12 cellular contexts compared by ENCODE assay signal in the genomic region with DNA sequence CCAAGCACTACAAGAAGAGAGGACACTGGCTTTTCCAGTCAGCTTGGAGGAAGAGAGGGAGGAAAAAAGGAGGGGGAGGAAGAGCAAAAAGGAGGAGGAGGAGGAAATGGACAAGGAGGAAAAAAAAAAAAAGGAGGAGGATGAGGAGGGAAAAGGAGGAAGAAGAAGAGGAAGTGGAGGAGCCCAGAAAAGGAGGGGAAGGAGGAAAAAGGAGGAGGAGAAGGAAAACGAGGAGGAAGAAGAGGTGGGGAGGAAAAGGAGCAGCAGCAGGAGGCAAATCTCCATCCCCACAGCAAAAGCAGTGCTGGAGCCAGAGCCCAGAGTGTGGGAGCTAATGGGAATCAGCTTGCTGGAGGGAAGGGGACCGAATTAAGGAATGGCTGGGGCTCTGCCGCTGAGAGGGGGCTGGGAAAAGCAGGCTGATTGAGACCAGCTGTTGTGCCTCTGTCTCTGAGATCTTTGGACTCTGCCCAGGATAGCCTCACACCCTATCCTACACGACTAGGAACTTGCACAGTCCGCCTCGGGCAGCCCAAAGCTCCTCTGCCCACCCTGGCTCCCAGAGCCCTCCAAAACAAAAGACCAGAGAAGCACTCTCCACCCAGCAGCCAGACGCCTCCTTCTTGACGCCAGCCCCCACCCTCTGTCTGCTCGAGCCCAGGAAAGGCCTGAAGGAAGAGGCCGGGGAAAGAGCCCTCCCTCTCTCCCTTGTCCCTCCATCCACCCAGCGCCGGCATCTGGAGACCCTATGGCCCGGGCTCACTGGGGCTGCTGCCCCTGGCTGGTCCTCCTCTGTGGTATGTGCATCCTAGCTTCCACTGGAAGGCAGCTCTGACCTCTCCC. TPM values are rescaled to one million over a fixed set of nuclear protein-coding genes. Genes with fewer than 3 reads are reported as not detected.
DNase-seq lines count a peak whose midpoint lies in the region; ATAC-seq and TF ChIP-seq lines count a peak whose summit lies in the region.
"Had no signal": no experiment of that assay in that cellular context is flagged by ENCODE, and none has a peak within 500 bp of the region (broad histone marks: within the 10 kb centered on the region; RNA-seq: fewer than 3 reads in every experiment).

A gene with protein sequence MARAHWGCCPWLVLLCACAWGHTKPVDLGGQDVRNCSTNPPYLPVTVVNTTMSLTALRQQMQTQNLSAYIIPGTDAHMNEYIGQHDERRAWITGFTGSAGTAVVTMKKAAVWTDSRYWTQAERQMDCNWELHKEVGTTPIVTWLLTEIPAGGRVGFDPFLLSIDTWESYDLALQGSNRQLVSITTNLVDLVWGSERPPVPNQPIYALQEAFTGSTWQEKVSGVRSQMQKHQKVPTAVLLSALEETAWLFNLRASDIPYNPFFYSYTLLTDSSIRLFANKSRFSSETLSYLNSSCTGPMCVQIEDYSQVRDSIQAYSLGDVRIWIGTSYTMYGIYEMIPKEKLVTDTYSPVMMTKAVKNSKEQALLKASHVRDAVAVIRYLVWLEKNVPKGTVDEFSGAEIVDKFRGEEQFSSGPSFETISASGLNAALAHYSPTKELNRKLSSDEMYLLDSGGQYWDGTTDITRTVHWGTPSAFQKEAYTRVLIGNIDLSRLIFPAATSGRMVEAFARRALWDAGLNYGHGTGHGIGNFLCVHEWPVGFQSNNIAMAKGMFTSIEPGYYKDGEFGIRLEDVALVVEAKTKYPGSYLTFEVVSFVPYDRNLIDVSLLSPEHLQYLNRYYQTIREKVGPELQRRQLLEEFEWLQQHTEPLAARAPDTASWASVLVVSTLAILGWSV (plus strand): TSS at position 514 of the 843 bp plus-strand sequence. CDS start 235 bp downstream, at position 749.

- H3K27me3 Mint-ChIP-seq in Caco-2 (ENCODE audit: insufficient read depth, unreplicated experiment), result no peaks in the 10 kb centered on the region

- H3K4me3 ChIP-seq in Caco-2 (ENCODE audit: low read depth, low read length) (no peak within 1 kb of the TSS), SJCRH30 (peak within 1 kb of the TSS; percentile 46), parathyroid adenoma (ENCODE audit: low read depth, low read length) (no peak within 1 kb of the TSS)
- H3K4me3 ChIP-seq: tibial artery had no signal

- peaks cover 20% of the 10 kb centered on the region for H3K4me1 Mint-ChIP-seq in Caco-2 (ENCODE audit: low read depth, unreplicated experiment)

- POLR2A ChIA-PET in Caco-2 (lab: Charles Lee), result no interaction called here

- H3K4me3 Mint-ChIP-seq in Caco-2 (ENCODE audit: unreplicated experiment), result no peak within 1 kb of the TSS

- H3K36me3 ChIP-seq in Caco-2 (ENCODE audit: control insufficient read depth, insufficient read depth, low read length), result no peaks in the 10 kb centered on the region
- H3K36me3 ChIP-seq in SJCRH30, result no peaks in the 10 kb centered on the region
- no peaks in the 10 kb centered on the region for H3K36me3 ChIP-seq in parathyroid adenoma (ENCODE audit: control insufficient read depth, insufficient read depth, low read length)
- H3K36me3 ChIP-seq: tibial artery had no signal

- no peak within 1 kb of the TSS for H3K9ac ChIP-seq in parathyroid adenoma

- H3K27ac ChIP-seq in SJCRH30 (peak within 1 kb of the TSS; percentile 18; the same call in 1 of the 2 replicates), parathyroid adenoma (peak within 1 kb of the TSS; percentile 79)
- H3K27ac ChIP-seq: RWPE1, tibial artery had no signal

- H3K27ac Mint-ChIP-seq in Caco-2 (ENCODE audit: unreplicated experiment), result peak within 1 kb of the TSS; percentile 34

- peak within 1 kb of the TSS; percentile 76 for H2AFZ ChIP-seq in parathyroid adenoma

- CTCF ChIA-PET in Caco-2 (lab: Charles Lee), result no interaction called here

- H3K9me3 ChIP-seq in Caco-2 (no peaks in the 10 kb centered on the region), SJCRH30 (replicated peaks) (no peaks in the 10 kb centered on the region), parathyroid adenoma (ENCODE audit: control insufficient read depth, low read length) (no peaks in the 10 kb centered on the region)
- H3K9me3 ChIP-seq: tibial artery had no signal

- no peaks in the 10 kb centered on the region for H3K9me3 Mint-ChIP-seq in Caco-2 (ENCODE audit: unreplicated experiment)

- DNase-seq in Caco-2, result no peak
- DNase-seq in SJCRH30, result peak; percentile 59 to 67
- peak; percentile 55 for DNase-seq in Right ventricle myocardium superior
- DNase-seq in activated gamma-delta T cell treated with Interleukin-2 at 50 U/mL for 16 hours, result no peak
- DNase-seq: tibial artery had no signal

- H3K36me3 Mint-ChIP-seq in Caco-2 (ENCODE audit: insufficient read depth, unreplicated experiment), result no peaks in the 10 kb centered on the region

- no peaks in the 10 kb centered on the region for H3K27me3 ChIP-seq in Caco-2 (replicated peaks; ENCODE audit: control insufficient read depth, insufficient read depth, low read length)
- H3K27me3 ChIP-seq in SJCRH30, result no peaks in the 10 kb centered on the region
- H3K27me3 ChIP-seq in parathyroid adenoma (ENCODE audit: control insufficient read depth, insufficient read depth, low read length), result no peaks in the 10 kb centered on the region
- H3K27me3 ChIP-seq: tibial artery had no signal

- H3K79me2 ChIP-seq in parathyroid adenoma, result no peaks in the 10 kb centered on the region

- peaks cover 17% of the 10 kb centered on the region for H3K4me1 ChIP-seq in Caco-2
- peaks cover 5% of the 10 kb centered on the region for H3K4me1 ChIP-seq in SJCRH30
- H3K4me1 ChIP-seq in parathyroid adenoma, result peaks cover 20% of the 10 kb centered on the region
- H3K4me1 ChIP-seq: tibial artery had no signal

- no TSS peak for BruUV-seq in Caco-2 (replicated peaks; lab: Mats Ljungman, UMichigan)

- intact Hi-C loops in Caco-2 (cut with micrococcal nuclease; ENCODE audit: unreplicated experiment) (no loop called here), Right ventricle myocardium superior (cut with DNase I) (no loop called here)

- TF ChIP-seq CTCF in Caco-2 (IDR thresholded peaks at IDR 0.05; ENCODE audit: insufficient read depth in 1 of 2, low read depth in 1 of 2, low read length in 1 of 2, severe bottlenecking in 1 of 2, unreplicated experiment in 1 of 2) (no peak), parathyroid adenoma (IDR thresholded peaks at IDR 0.05) (no peak)

- peak within 1 kb of the TSS; percentile 17 for H3K4me2 ChIP-seq in parathyroid adenoma (ENCODE audit: low read length)

- ATAC-seq in Right ventricle myocardium superior (ENCODE audit: poor library complexity) (peak; percentile 85), GM19324 (IDR thresholded peaks at IDR 0.05; ENCODE audit: low FRiP score, unreplicated experiment) (no peak), HG03097 (IDR thresholded peaks at IDR 0.05; ENCODE audit: low FRiP score, unreplicated experiment) (no peak), GM18870 (IDR thresholded peaks at IDR 0.05; ENCODE audit: unreplicated experiment) (no peak)

RNA-seq across cellular contexts. Expression of the gene that starts here (rescaled TPM):
- total RNA-seq in Caco-2 (2022), result 0.32 TPM in 2 replicates
- 0.14 and 0.25 TPM in 2 replicates for total RNA-seq in SJCRH30 (2014; rRNA removed; shearing (Covaris generic))
- 0.73 TPM for total RNA-seq in Right ventricle myocardium superior
- total RNA-seq: dermis microvascular lymphatic vessel endothelial cell, kidney epithelial cell had no signal

Comparison
In these comparisons a context has a peak if more than half of its experiments do, and no peak if none do; other contexts are left out.
1. Peak in DNase-seq, H3K4me3 ChIP-seq and H3K27ac ChIP-seq in SJCRH30; RNA of the gene not detected or under 1 TPM.
2. Peak in DNase-seq and ATAC-seq in Right ventricle myocardium superior; RNA of the gene not detected or under 1 TPM.